Comparison of ENCODE assay signal across 1 cellular context in genomic region chr6:27684264-27685211, GRCh38.
TF ChIP-seq lines count a peak whose summit lies in the region.

No MANE protein-coding gene starts in this region.

TF ChIP-seq in HepG2, 621 proteins besides CTCF, POLR2A, EP300 and RAD21 (continued from another document and continues in another):
- TF ChIP-seq, protein P1, sequence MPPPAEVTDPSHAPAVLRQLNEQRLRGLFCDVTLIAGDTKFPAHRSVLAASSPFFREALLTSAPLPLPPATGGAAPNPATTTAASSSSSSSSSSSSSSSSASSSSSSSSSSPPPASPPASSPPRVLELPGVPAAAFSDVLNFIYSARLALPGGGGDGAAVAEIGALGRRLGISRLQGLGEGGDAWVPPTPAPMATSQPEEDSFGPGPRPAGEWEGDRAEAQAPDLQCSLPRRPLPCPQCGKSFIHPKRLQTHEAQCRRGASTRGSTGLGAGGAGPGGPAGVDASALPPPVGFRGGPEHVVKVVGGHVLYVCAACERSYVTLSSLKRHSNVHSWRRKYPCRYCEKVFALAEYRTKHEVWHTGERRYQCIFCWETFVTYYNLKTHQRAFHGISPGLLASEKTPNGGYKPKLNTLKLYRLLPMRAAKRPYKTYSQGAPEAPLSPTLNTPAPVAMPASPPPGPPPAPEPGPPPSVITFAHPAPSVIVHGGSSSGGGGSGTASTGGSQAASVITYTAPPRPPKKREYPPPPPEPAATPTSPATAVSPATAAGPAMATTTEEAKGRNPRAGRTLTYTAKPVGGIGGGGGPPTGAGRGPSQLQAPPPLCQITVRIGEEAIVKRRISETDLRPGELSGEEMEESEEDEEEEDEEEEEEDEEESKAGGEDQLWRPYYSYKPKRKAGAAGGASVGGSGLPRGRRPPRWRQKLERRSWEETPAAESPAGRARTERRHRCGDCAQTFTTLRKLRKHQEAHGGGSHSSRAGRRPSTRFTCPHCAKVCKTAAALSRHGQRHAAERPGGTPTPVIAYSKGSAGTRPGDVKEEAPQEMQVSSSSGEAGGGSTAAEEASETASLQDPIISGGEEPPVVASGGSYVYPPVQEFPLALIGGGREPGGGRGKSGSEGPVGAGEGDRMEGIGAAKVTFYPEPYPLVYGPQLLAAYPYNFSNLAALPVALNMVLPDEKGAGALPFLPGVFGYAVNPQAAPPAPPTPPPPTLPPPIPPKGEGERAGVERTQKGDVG (CRISPR knock-in tag; IDR thresholded peaks at IDR 0.05; ENCODE audit: borderline replicate concordance), result no peak
- TF ChIP-seq ZNF788 (CRISPR knock-in tag; IDR thresholded peaks at IDR 0.05; ENCODE audit: borderline replicate concordance) (no peak), RBAK (CRISPR knock-in tag; IDR thresholded peaks at IDR 0.05) (no peak), SOX5 (CRISPR knock-in tag; IDR thresholded peaks at IDR 0.05; ENCODE audit: borderline replicate concordance) (peak; percentile 72; the same call in 1 of the 2 replicates), NR2F2 (IDR thresholded peaks at IDR 0.05; ENCODE audit: borderline replicate concordance, low read depth) (0 out of 2 replicates have a peak, but pooled peaks have one; percentile 37), MXD4 (CRISPR knock-in tag; IDR thresholded peaks at IDR 0.05) (no peak), AHR (CRISPR knock-in tag; IDR thresholded peaks at IDR 0.05) (no peak), ZNF446 (CRISPR knock-in tag; IDR thresholded peaks at IDR 0.05) (no peak), MBD4 (IDR thresholded peaks at IDR 0.05; ENCODE audit: borderline replicate concordance, low read length) (no peak), JUN (CRISPR knock-in tag; IDR thresholded peaks at IDR 0.05) (no peak), CREB1 (IDR thresholded peaks at IDR 0.05) (no peak), CREB1 (CRISPR knock-in tag; IDR thresholded peaks at IDR 0.05) (peak; percentile 44; the same call in 1 of the 2 replicates), KLF15 (CRISPR knock-in tag; IDR thresholded peaks at IDR 0.05; ENCODE audit: borderline replicate concordance) (no peak), ZKSCAN5 (CRISPR knock-in tag; IDR thresholded peaks at IDR 0.05) (no peak), FUBP1 (CRISPR knock-in tag; IDR thresholded peaks at IDR 0.05; ENCODE audit: borderline replicate concordance) (no peak), MXI1 (IDR thresholded peaks at IDR 0.05; ENCODE audit: borderline replicate concordance, low read depth, low read length) (no peak), ARID4A (CRISPR knock-in tag; IDR thresholded peaks at IDR 0.05; ENCODE audit: borderline replicate concordance) (peak; percentile 52; the same call in 1 of the 2 replicates), NFKB2 (CRISPR knock-in tag; IDR thresholded peaks at IDR 0.05; ENCODE audit: borderline replicate concordance) (no peak), RFX5 (IDR thresholded peaks at IDR 0.05; ENCODE audit: low read depth, low read length) (no peak), SP4 (CRISPR knock-in tag; IDR thresholded peaks at IDR 0.05) (no peak), ONECUT2 (CRISPR knock-in tag; IDR thresholded peaks at IDR 0.05) (no peak), NR2C2 (CRISPR knock-in tag; IDR thresholded peaks at IDR 0.05; ENCODE audit: borderline replicate concordance) (peak; percentile 27; the same call in 1 of the 2 replicates), ERF (CRISPR knock-in tag; IDR thresholded peaks at IDR 0.05) (peak; percentile 57), ZSCAN31 (CRISPR knock-in tag; IDR thresholded peaks at IDR 0.05; ENCODE audit: low read depth) (no peak), ZNF503 (CRISPR knock-in tag; IDR thresholded peaks at IDR 0.05) (no peak), NFATC3 (CRISPR knock-in tag; IDR thresholded peaks at IDR 0.05) (no peak), GZF1 (CRISPR knock-in tag; IDR thresholded peaks at IDR 0.05) (no peak), SKI (IDR thresholded peaks at IDR 0.05; ENCODE audit: partially characterized antibody) (no peak), PHF21A (CRISPR knock-in tag; IDR thresholded peaks at IDR 0.05) (peak; percentile 90), ZMYM2 (CRISPR knock-in tag; IDR thresholded peaks at IDR 0.05) (0 out of 2 replicates have a peak, but pooled peaks have one; percentile 42), NFKBIZ (CRISPR knock-in tag; IDR thresholded peaks at IDR 0.05) (0 out of 2 replicates have a peak, but pooled peaks have one; percentile 33), TFE3 (CRISPR knock-in tag; IDR thresholded peaks at IDR 0.05) (no peak), GATAD1 (CRISPR knock-in tag; IDR thresholded peaks at IDR 0.05) (no peak), TFDP1 (CRISPR knock-in tag; IDR thresholded peaks at IDR 0.05; ENCODE audit: borderline replicate concordance) (peak; percentile 71; the same call in 1 of the 2 replicates), TARDBP (CRISPR knock-in tag; IDR thresholded peaks at IDR 0.05) (no peak), CEBPG (CRISPR knock-in tag; IDR thresholded peaks at IDR 0.05) (no peak; the same call in 1 of the 2 replicates), RCOR2 (CRISPR knock-in tag; IDR thresholded peaks at IDR 0.05) (peak; percentile 42; the same call in 1 of the 2 replicates), ZNF24 (IDR thresholded peaks at IDR 0.05) (peak; percentile 99), POLR2G (IDR thresholded peaks at IDR 0.05; ENCODE audit: low read depth, low read length) (no peak)
- TF ChIP-seq, protein P2, sequence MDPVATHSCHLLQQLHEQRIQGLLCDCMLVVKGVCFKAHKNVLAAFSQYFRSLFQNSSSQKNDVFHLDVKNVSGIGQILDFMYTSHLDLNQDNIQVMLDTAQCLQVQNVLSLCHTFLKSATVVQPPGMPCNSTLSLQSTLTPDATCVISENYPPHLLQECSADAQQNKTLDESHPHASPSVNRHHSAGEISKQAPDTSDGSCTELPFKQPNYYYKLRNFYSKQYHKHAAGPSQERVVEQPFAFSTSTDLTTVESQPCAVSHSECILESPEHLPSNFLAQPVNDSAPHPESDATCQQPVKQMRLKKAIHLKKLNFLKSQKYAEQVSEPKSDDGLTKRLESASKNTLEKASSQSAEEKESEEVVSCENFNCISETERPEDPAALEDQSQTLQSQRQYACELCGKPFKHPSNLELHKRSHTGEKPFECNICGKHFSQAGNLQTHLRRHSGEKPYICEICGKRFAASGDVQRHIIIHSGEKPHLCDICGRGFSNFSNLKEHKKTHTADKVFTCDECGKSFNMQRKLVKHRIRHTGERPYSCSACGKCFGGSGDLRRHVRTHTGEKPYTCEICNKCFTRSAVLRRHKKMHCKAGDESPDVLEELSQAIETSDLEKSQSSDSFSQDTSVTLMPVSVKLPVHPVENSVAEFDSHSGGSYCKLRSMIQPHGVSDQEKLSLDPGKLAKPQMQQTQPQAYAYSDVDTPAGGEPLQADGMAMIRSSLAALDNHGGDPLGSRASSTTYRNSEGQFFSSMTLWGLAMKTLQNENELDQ (CRISPR knock-in tag; IDR thresholded peaks at IDR 0.05; ENCODE audit: borderline replicate concordance), result no peak
- TF ChIP-seq, protein P3, sequence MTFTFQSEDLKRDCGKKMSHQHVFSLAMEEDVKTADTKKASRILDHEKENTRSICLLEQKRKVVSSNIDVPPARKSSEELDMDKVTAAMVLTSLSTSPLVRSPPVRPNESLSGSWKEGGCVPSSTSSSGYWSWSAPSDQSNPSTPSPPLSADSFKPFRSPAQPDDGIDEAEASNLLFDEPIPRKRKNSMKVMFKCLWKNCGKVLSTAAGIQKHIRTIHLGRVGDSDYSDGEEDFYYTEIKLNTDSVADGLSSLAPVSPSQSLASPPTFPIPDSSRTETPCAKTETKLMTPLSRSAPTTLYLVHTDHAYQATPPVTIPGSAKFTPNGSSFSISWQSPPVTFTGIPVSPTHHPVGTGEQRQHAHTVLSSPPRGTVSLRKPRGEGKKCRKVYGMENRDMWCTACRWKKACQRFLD (CRISPR knock-in tag; IDR thresholded peaks at IDR 0.05; ENCODE audit: borderline replicate concordance), result peak; percentile 11; the same call in 1 of the 2 replicates
- TF ChIP-seq, protein P4, sequence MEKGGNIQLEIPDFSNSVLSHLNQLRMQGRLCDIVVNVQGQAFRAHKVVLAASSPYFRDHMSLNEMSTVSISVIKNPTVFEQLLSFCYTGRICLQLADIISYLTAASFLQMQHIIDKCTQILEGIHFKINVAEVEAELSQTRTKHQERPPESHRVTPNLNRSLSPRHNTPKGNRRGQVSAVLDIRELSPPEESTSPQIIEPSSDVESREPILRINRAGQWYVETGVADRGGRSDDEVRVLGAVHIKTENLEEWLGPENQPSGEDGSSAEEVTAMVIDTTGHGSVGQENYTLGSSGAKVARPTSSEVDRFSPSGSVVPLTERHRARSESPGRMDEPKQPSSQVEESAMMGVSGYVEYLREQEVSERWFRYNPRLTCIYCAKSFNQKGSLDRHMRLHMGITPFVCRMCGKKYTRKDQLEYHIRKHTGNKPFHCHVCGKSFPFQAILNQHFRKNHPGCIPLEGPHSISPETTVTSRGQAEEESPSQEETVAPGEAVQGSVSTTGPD (CRISPR knock-in tag; IDR thresholded peaks at IDR 0.05), result no peak
- TF ChIP-seq, protein P5, sequence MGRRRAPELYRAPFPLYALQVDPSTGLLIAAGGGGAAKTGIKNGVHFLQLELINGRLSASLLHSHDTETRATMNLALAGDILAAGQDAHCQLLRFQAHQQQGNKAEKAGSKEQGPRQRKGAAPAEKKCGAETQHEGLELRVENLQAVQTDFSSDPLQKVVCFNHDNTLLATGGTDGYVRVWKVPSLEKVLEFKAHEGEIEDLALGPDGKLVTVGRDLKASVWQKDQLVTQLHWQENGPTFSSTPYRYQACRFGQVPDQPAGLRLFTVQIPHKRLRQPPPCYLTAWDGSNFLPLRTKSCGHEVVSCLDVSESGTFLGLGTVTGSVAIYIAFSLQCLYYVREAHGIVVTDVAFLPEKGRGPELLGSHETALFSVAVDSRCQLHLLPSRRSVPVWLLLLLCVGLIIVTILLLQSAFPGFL (CRISPR knock-in tag; IDR thresholded peaks at IDR 0.05), result no peak
